ENCODE assay signal across 15 cellular contexts in the genomic region with DNA sequence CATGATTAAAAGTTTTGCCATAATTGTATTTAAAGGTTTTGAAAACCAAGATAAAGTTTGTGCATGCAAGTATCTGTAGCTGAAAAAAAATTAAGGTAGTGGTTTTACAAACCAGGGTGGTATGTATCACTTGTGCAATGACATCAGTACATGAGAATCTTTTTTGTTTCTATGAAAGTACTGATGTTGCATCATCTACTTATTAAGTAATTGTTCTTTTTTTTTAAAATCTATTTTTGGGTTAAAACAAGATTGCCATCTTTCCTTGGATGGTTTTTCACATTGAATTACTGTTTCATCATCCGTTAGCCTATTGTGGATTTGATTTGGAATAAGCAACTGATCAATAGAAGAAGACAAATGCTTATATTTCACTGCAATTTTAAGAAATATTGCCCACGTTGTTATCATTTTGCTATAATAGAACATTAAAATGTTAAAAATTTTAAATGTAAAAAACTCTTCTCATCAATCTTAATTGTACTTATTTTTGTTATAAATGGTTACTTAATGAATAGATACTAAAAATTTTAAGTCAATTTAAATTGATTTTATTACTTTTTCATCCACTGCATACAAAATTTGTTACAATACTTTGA. TPM values are rescaled to one million over a fixed set of nuclear protein-coding genes. Genes with fewer than 3 reads are reported as not detected.
DNase-seq lines count a peak whose midpoint lies in the region; ATAC-seq and TF ChIP-seq lines count a peak whose summit lies in the region.
"Had no signal": no experiment of that assay in that cellular context is flagged by ENCODE, and none has a peak within 500 bp of the region (broad histone marks: within the 10 kb centered on the region; RNA-seq: fewer than 3 reads in every experiment).

No MANE protein-coding gene starts in this region.

- H3K4me1 Mint-ChIP-seq in mesothelial cell of epicardium: no peaks in the 10 kb centered on the region

- no peaks in the 10 kb centered on the region for H3K9me3 Mint-ChIP-seq in mesothelial cell of epicardium
- H3K9me3 Mint-ChIP-seq: activated CD4-positive, alpha-beta memory T cell treated with anti-CD3 and anti-CD28 coated beads for 36 hours had no signal

- H3K36me3 ChIP-seq in HCT116 (ENCODE audit: control insufficient read depth in 1 of 2, insufficient read depth in 2 of 2, low read length in 2 of 2) (no peaks in the 10 kb centered on the region), SJSA1 (no peaks in the 10 kb centered on the region)
- H3K36me3 ChIP-seq: BE2C, cardiac muscle cell, prostate gland had no signal

- CTCF ChIA-PET in HCT116 (lab: Charles Lee): no interaction called here

- H3K27ac ChIP-seq in HCT116 (ENCODE audit: low read depth, low read length) (no peak overlapping the region), SJSA1 (peak overlapping the region; percentile 79)
- H3K27ac ChIP-seq: cardiac muscle cell, prostate gland had no signal

- no peak for TF ChIP-seq RAD21 in HCT116 (IDR thresholded peaks at IDR 0.05; ENCODE audit: low read depth)

- no TSS peak for BruUV-seq in HCT116 (replicated peaks; lab: Mats Ljungman, UMichigan)

- POLR2A ChIA-PET in HCT116 (lab: Charles Lee): no interaction called here

- H3K27me3 ChIP-seq in HCT116 (ENCODE audit: insufficient read depth, low read length): no peaks in the 10 kb centered on the region
- no peaks in the 10 kb centered on the region for H3K27me3 ChIP-seq in SJSA1 (replicated peaks)
- H3K27me3 ChIP-seq: cardiac muscle cell had no signal

- H3K9me3 ChIP-seq in HCT116 (ENCODE audit: control insufficient read depth in 1 of 2, insufficient read depth in 1 of 2, low read depth in 1 of 2, low read length in 2 of 2) (no peaks in the 10 kb centered on the region), SJSA1 (replicated peaks) (no peaks in the 10 kb centered on the region)
- H3K9me3 ChIP-seq: BE2C, prostate gland had no signal

- in situ Hi-C loops in G401 (cut with HindIII; ENCODE audit: low sequenced_read_pairs): no loop called here

- DNase-seq in AG08395 (ENCODE audit: low spot score): peak; percentile 50
- no peak for DNase-seq in HCT116 (ENCODE audit: low read depth, low spot score)
- peak in 1 of 2 experiments; percentile 52 for DNase-seq in SJSA1 (ENCODE audit: low read depth in 1 of 2, low spot score in 2 of 2)
- peak; percentile 82 for DNase-seq in fibroblast of pulmonary artery (ENCODE audit: low read depth)
- DNase-seq in mesothelial cell of epicardium (ENCODE audit: low spot score in 2 of 2, unreplicated experiment in 2 of 2): no peak
- no peak for DNase-seq in G401 (ENCODE audit: low spot score)
- DNase-seq in NCI-H1417 (lab: John Stamatoyannopoulos, UW): no peak
- no peak for DNase-seq in NAMALWA (ENCODE audit: low spot score)
- DNase-seq: activated CD4-positive, alpha-beta memory T cell treated with anti-CD3 and anti-CD28 coated beads for 36 hours; activated effector memory CD4-positive, alpha-beta T cell treated with Interleukin-2 at 50 U/mL for 16 hours; BE2C; stimulated activated CD4-positive, alpha-beta T cell treated with anti-CD3 and anti-CD28 coated beads, Interleukin-2, amount 100 ng/mL, for 24 hours had no signal

- H3K36me3 Mint-ChIP-seq in mesothelial cell of epicardium: no peaks in the 10 kb centered on the region
- H3K36me3 Mint-ChIP-seq: IgD-negative memory B cell had no signal

- peak overlapping the region; percentile 35 for H2AFZ ChIP-seq in HCT116 (ENCODE audit: low read depth, low read length, poor library complexity, severe bottlenecking)

- H3K4me3 ChIP-seq in HCT116 (replicated peaks in 1 of 2; ENCODE audit: low read depth in 1 of 2, low read length in 2 of 2): no peak overlapping the region
- H3K4me3 ChIP-seq in SJSA1: no peak overlapping the region
- no peak overlapping the region for H3K4me3 ChIP-seq in fibroblast of pulmonary artery (replicated peaks; ENCODE audit: low read depth, low read length)
- H3K4me3 ChIP-seq: cardiac muscle cell, prostate gland had no signal

- no peak overlapping the region for H3K4me2 ChIP-seq in HCT116 (ENCODE audit: low read length)

- RAD21 ChIA-PET in HCT116 (lab: Charles Lee; ENCODE audit: low non-redundant PET in 1 of 2, low total read pairs in 2 of 2, uncharacterized antibody in 2 of 2, unreplicated experiment in 2 of 2): no interaction called here

- TF ChIP-seq POLR2A in HCT116 (IDR thresholded peaks at IDR 0.05; ENCODE audit: borderline replicate concordance, extremely low read depth, insufficient read depth, insufficient read length): no peak

- no peak for ATAC-seq in HCT116

- H3K9me2 ChIP-seq in HCT116 (ENCODE audit: insufficient read depth): no peaks in the 10 kb centered on the region

- H3K4me1 ChIP-seq in HCT116 (ENCODE audit: control insufficient read depth in 1 of 2, insufficient read depth in 2 of 2, low read length in 2 of 2) (no peaks in the 10 kb centered on the region), SJSA1 (replicated peaks) (peaks cover 39% of the 10 kb centered on the region)
- H3K4me1 ChIP-seq: BE2C, prostate gland had no signal

- no peak overlapping the region for H3K4me3 Mint-ChIP-seq in mesothelial cell of epicardium
- H3K4me3 Mint-ChIP-seq: activated CD4-positive, alpha-beta memory T cell treated with anti-CD3 and anti-CD28 coated beads for 36 hours; IgD-negative memory B cell had no signal

- no peak overlapping the region for H3K27ac Mint-ChIP-seq in mesothelial cell of epicardium
- H3K27ac Mint-ChIP-seq: activated CD4-positive, alpha-beta memory T cell treated with anti-CD3 and anti-CD28 coated beads for 36 hours; IgD-negative memory B cell had no signal

- intact Hi-C loops in HCT116 (cut with micrococcal nuclease): no loop called here

- TF ChIP-seq CTCF in HCT116 (IDR thresholded peaks at IDR 0.05 in 2 of 3, conservative IDR thresholded peaks at IDR 0.05 in 1 of 3; ENCODE audit: borderline replicate concordance in 1 of 3, insufficient read depth in 1 of 3, low read depth in 2 of 3, low read length in 2 of 3) (no peak), fibroblast of pulmonary artery (IDR thresholded peaks at IDR 0.05; ENCODE audit: low read length, missing control alignments) (no peak), mesothelial cell of epicardium (IDR thresholded peaks at IDR 0.05; ENCODE audit: unreplicated experiment) (no peak)

- no peaks in the 10 kb centered on the region for H3K79me2 ChIP-seq in HCT116 (ENCODE audit: insufficient read depth, low read length)

- H4K20me1 ChIP-seq in HCT116 (ENCODE audit: insufficient read depth): no peaks in the 10 kb centered on the region

- peaks cover 9% of the 10 kb centered on the region for H3K27me3 Mint-ChIP-seq in mesothelial cell of epicardium (ENCODE audit: low read depth)
- H3K27me3 Mint-ChIP-seq: activated CD4-positive, alpha-beta memory T cell treated with anti-CD3 and anti-CD28 coated beads for 36 hours; IgD-negative memory B cell had no signal

- no peak overlapping the region for H3K9ac ChIP-seq in HCT116 (ENCODE audit: low read length)

TF ChIP-seq in HCT116, 20 proteins besides CTCF, POLR2A, EP300 and RAD21:
- TF ChIP-seq CEBPB (IDR thresholded peaks at IDR 0.05; ENCODE audit: low read depth) (peak; percentile 76), EZH2phosphoT487 (IDR thresholded peaks at IDR 0.05; ENCODE audit: borderline replicate concordance) (no peak)

RNA-seq across cellular contexts. Expression of a gene that starts 39.8 kb away (rescaled TPM):
- total RNA-seq in HCT116 (2021; ENCODE audit: unreplicated experiment): 0.30 TPM
- polyA plus RNA-seq in HCT116 (2012): 0.07 and 0.09 TPM in 2 replicates
- total RNA-seq in SJSA1 (2014; rRNA removed; shearing (Covaris generic)): 5.7 and 8.4 TPM in 2 replicates
- 0.16 to 0.32 TPM (median 0.24 TPM) in 3 replicates for total RNA-seq in mesothelial cell of epicardium
- total RNA-seq in G401 (2014; rRNA removed; shearing (Covaris generic)): 0.58 TPM in 1 of 2 replicates, not detected in the other
- total RNA-seq: cardiac muscle cell had no signal
- polyA plus RNA-seq: cardiac muscle cell had no signal

Comparison
In these comparisons a context has a peak if more than half of its experiments do, and no peak if none do; other contexts are left out.
1. DNase-seq: peak in AG08395 (single experiment) and fibroblast of pulmonary artery (single experiment); none in HCT116 (single experiment), mesothelial cell of epicardium (0 of 2), G401 (single experiment), NCI-H1417 (0 of 3) and NAMALWA (single experiment).